ENCODE assay signal across 11 cellular contexts in genomic region chr11:60978546-60979380, GRCh38. TPM values are rescaled to one million over a fixed set of nuclear protein-coding genes. Genes with fewer than 3 reads are reported as not detected.
A peak's percentile ranks its signal among the peaks of the same experiment; 100 is the strongest.
DNase-seq lines count a peak whose midpoint lies in the region; ATAC-seq, FAIRE-seq and TF ChIP-seq lines count a peak whose summit lies in the region.
"Had no signal": no experiment of that assay in that cellular context is flagged by ENCODE, and none has a peak within 500 bp of the region (broad histone marks: within the 10 kb centered on the region; RNA-seq: fewer than 3 reads in every experiment).

No MANE protein-coding gene starts in this region.

- no peaks in the 10 kb centered on the region for H3K4me1 Mint-ChIP-seq in MCF 10A (ENCODE audit: insufficient read depth, unreplicated experiment)

- no peak for FAIRE-seq in urothelium cell line (lab: Jason Lieb, UNC)

- no TSS peak for BruUV-seq in MCF 10A (replicated peaks; lab: Mats Ljungman, UMichigan)

- TF ChIP-seq POLR2A in breast epithelium (IDR thresholded peaks at IDR 0.05), result no peak

- no peak overlapping the region for H3K4me3 Mint-ChIP-seq in MCF 10A (ENCODE audit: unreplicated experiment)

- TF ChIP-seq CTCF in MCF 10A (IDR thresholded peaks at IDR 0.05; ENCODE audit: unreplicated experiment), result no peak
- TF ChIP-seq CTCF in breast epithelium (IDR thresholded peaks at IDR 0.05), result no peak
- no peak for TF ChIP-seq CTCF in left lung (IDR thresholded peaks at IDR 0.05)

- H3K27ac ChIP-seq in breast epithelium, result no peak overlapping the region
- H3K27ac ChIP-seq in left lung, result no peak overlapping the region

- no peaks in the 10 kb centered on the region for H3K36me3 ChIP-seq in breast epithelium
- H3K36me3 ChIP-seq in left lung, result no peaks in the 10 kb centered on the region

- H3K9me3 Mint-ChIP-seq in MCF 10A (ENCODE audit: unreplicated experiment), result no peaks in the 10 kb centered on the region

- ATAC-seq in left lung (peak; percentile 39), HG02759 (IDR thresholded peaks at IDR 0.05; ENCODE audit: unreplicated experiment) (no peak)

- no peak overlapping the region for H3K4me3 ChIP-seq in breast epithelium
- no peak overlapping the region for H3K4me3 ChIP-seq in left lung

- DNase-seq in MCF 10A (ENCODE audit: unreplicated experiment) (peak; percentile 87), breast epithelium (ENCODE audit: low spot score in 2 of 2) (no peak), left lung (no peak), urothelium cell line (ENCODE audit: low spot score) (peak; percentile 24), NCI-H187 (lab: John Stamatoyannopoulos, UW) (no peak), NCI-H1930 (lab: John Stamatoyannopoulos, UW) (no peak)
- peak; percentile 33 to 42 for DNase-seq in activated CD8-positive, alpha-beta memory T cell treated with anti-CD3 and anti-CD28 coated beads for 4 hours (ENCODE audit: low read depth in 2 of 2)
- DNase-seq: head of caudate nucleus; NK-92 treated with Interleukin-12 subunit alpha and Interleukin-12 subunit beta, amount 100 ng/mL, for 24 hours had no signal

- intact Hi-C loops in MCF 10A (cut with micrococcal nuclease), result no loop called here
- intact Hi-C loops in breast epithelium (cut with DNase I; ENCODE audit: low total_unique reads), result no loop called here
- intact Hi-C loops in left lung (cut with DNase I), result no loop called here

- H3K36me3 Mint-ChIP-seq in MCF 10A (ENCODE audit: insufficient read depth, unreplicated experiment), result no peaks in the 10 kb centered on the region

- no peaks in the 10 kb centered on the region for H3K9me3 ChIP-seq in breast epithelium
- H3K9me3 ChIP-seq in left lung, result no peaks in the 10 kb centered on the region

- no peak overlapping the region for H3K27ac Mint-ChIP-seq in MCF 10A (ENCODE audit: low read depth, unreplicated experiment)

- no peaks in the 10 kb centered on the region for H3K4me1 ChIP-seq in breast epithelium
- no peaks in the 10 kb centered on the region for H3K4me1 ChIP-seq in left lung

- POLR2A ChIA-PET in MCF 10A (lab: Yijun Ruan, JAX), result no interaction called here

- H3K27me3 ChIP-seq in breast epithelium (no peaks in the 10 kb centered on the region), left lung (no peaks in the 10 kb centered on the region)

- CTCF ChIA-PET in MCF 10A (lab: Yijun Ruan, JAX), result interaction anchor here (0.6 to 1.1 kb wide), 4 partner anchors 9 to 158 kb away, joined by 3 to 5 read pairs (median 4); no protein-coding TSS in a partner anchor

- no peaks in the 10 kb centered on the region for H3K27me3 Mint-ChIP-seq in MCF 10A (ENCODE audit: insufficient read depth, unreplicated experiment)

RNA-seq across cellular contexts. Expression of gene CD6, which starts 7.3 kb away (rescaled TPM):
- total RNA-seq in MCF 10A (2022) (not detected in 2 replicates), breast epithelium (1 to 10 TPM in 1 of 3 donors, under 1 TPM in 2; 0.80 to 1.9 (median 0.98) TPM), left lung (1 to 10 TPM; 1.7 to 6.3 TPM)
- total RNA-seq: renal cortical epithelial cell had no signal

RNA-seq across cellular contexts. Expression of gene SLC15A3, which starts 26.8 kb away (rescaled TPM):
- total RNA-seq in MCF 10A (2022) (not detected in 2 replicates), breast epithelium (10 to 100 TPM in 2 of 3 donors, 1 to 10 TPM in 1; 8.8 to 23.2 (median 20.8) TPM), left lung (10 to 100 TPM; 60.4 to 96.4 TPM)

RNA-seq across cellular contexts. Expression of gene TMEM132A, which starts 54.5 kb away (rescaled TPM):
- total RNA-seq in MCF 10A (2022) (20.5 and 22.5 TPM in 2 replicates), breast epithelium (10 to 100 TPM in 1 of 3 donors, 1 to 10 TPM in 2; 2.9 to 11.0 (median 8.5) TPM), left lung (10 to 100 TPM; 12.3 to 37.1 TPM)

Comparison
In these comparisons a context has a peak if more than half of its experiments do, and no peak if none do; other contexts are left out.
1. DNase-seq: peak in MCF 10A (single experiment), activated CD8-positive, alpha-beta memory T cell treated with anti-CD3 and anti-CD28 coated beads for 4 hours (2 of 2) and urothelium cell line (single experiment); none in breast epithelium (0 of 2), left lung (0 of 2), NCI-H187 (0 of 2) and NCI-H1930 (0 of 2).